Comparison of ENCODE assay signal across 10 cellular contexts in the genomic region with DNA sequence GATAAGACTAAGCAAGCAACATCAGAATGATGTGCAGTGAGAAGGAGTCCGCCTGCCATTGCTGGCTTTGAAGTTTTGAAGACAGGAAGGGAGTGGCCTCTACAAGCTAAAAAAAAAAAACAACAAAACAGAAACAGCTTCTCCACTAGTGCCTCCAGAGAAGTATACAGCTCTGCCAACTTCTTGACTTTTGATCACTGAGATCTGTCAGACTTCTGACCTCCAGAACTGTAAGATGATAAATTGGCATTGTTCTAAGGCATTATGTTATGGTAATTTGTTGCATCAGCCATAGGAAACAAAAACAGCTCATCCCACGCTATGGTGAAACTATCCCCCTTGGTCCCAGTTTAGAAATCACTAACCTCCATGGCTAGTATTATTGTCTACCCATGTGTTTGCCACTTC.
A peak's percentile ranks its signal among the peaks of the same experiment; 100 is the strongest.
DNase-seq lines count a peak whose midpoint lies in the region; ATAC-seq and TF ChIP-seq lines count a peak whose summit lies in the region.
"Had no signal": no experiment of that assay in that cellular context is flagged by ENCODE, and none has a peak within 500 bp of the region (broad histone marks: within the 10 kb centered on the region; RNA-seq: fewer than 3 reads in every experiment).

No MANE protein-coding gene starts in this region.

- DNase-seq in activated naive CD8-positive, alpha-beta T cell treated with anti-CD3 and anti-CD28 coated beads, Interleukin-2, amount 10 ng/mL, durations not matched to agents 7 days and 5 days, result no peak
- DNase-seq in activated naive CD8-positive, alpha-beta T cell treated with anti-CD3 and anti-CD28 coated beads for 36 hours, result no peak
- DNase-seq in cardiac fibroblast (ENCODE audit: low read depth in 2 of 2) (peak; percentile 45 to 70), upper lobe of right lung (no peak), MG63 (no peak), AG08395 (ENCODE audit: low spot score) (no peak)

- H3K27me3 ChIP-seq in upper lobe of right lung, result no peaks in the 10 kb centered on the region
- H3K27me3 ChIP-seq in MG63, result no peaks in the 10 kb centered on the region

- POLR2A ChIA-PET in activated naive CD8-positive, alpha-beta T cell treated with anti-CD3 and anti-CD28 coated beads, Interleukin-2, amount 10 ng/mL, durations not matched to agents 7 days and 5 days (lab: Charles Lee), result no interaction called here

- ATAC-seq in activated naive CD8-positive, alpha-beta T cell treated with anti-CD3 and anti-CD28 coated beads, Interleukin-2, amount 10 ng/mL, durations not matched to agents 7 days and 5 days (ENCODE audit: low read depth), result peak; percentile 61
- ATAC-seq in HG03432 (IDR thresholded peaks at IDR 0.05; ENCODE audit: unreplicated experiment), result peak; percentile 50
- peak; percentile 60 for ATAC-seq in upper lobe of right lung
- ATAC-seq in GM21423 (IDR thresholded peaks at IDR 0.05; ENCODE audit: unreplicated experiment), result no peak
- ATAC-seq: HepG2 had no signal

- peaks cover 10% of the 10 kb centered on the region for H3K4me1 Mint-ChIP-seq in activated naive CD8-positive, alpha-beta T cell treated with anti-CD3 and anti-CD28 coated beads, Interleukin-2, amount 10 ng/mL, durations not matched to agents 7 days and 5 days
- peaks cover 14% of the 10 kb centered on the region for H3K4me1 Mint-ChIP-seq in activated naive CD8-positive, alpha-beta T cell treated with anti-CD3 and anti-CD28 coated beads for 36 hours

- H3K4me3 ChIP-seq in cardiac fibroblast (replicated peaks in 1 of 2; ENCODE audit: low read depth in 2 of 2, low read length in 2 of 2), result no peak overlapping the region
- no peak overlapping the region for H3K4me3 ChIP-seq in upper lobe of right lung
- no peak overlapping the region for H3K4me3 ChIP-seq in MG63

- no peaks in the 10 kb centered on the region for H3K27me3 Mint-ChIP-seq in activated naive CD8-positive, alpha-beta T cell treated with anti-CD3 and anti-CD28 coated beads, Interleukin-2, amount 10 ng/mL, durations not matched to agents 7 days and 5 days
- H3K27me3 Mint-ChIP-seq in activated naive CD8-positive, alpha-beta T cell treated with anti-CD3 and anti-CD28 coated beads for 36 hours, result no peaks in the 10 kb centered on the region

- no peak overlapping the region for H3K27ac Mint-ChIP-seq in activated naive CD8-positive, alpha-beta T cell treated with anti-CD3 and anti-CD28 coated beads, Interleukin-2, amount 10 ng/mL, durations not matched to agents 7 days and 5 days
- no peak overlapping the region for H3K27ac Mint-ChIP-seq in activated naive CD8-positive, alpha-beta T cell treated with anti-CD3 and anti-CD28 coated beads for 36 hours

- H3K36me3 Mint-ChIP-seq in activated naive CD8-positive, alpha-beta T cell treated with anti-CD3 and anti-CD28 coated beads, Interleukin-2, amount 10 ng/mL, durations not matched to agents 7 days and 5 days, result no peaks in the 10 kb centered on the region
- peaks cover 5% of the 10 kb centered on the region for H3K36me3 Mint-ChIP-seq in activated naive CD8-positive, alpha-beta T cell treated with anti-CD3 and anti-CD28 coated beads for 36 hours

- no peaks in the 10 kb centered on the region for H3K4me1 ChIP-seq in upper lobe of right lung

- no peak overlapping the region for H3K27ac ChIP-seq in upper lobe of right lung

- H3K9me3 ChIP-seq in upper lobe of right lung (no peaks in the 10 kb centered on the region), MG63 (no peaks in the 10 kb centered on the region)

- intact Hi-C loops in upper lobe of right lung (cut with DNase I), result no loop called here

- H3K4me3 Mint-ChIP-seq in activated naive CD8-positive, alpha-beta T cell treated with anti-CD3 and anti-CD28 coated beads, Interleukin-2, amount 10 ng/mL, durations not matched to agents 7 days and 5 days, result no peak overlapping the region
- H3K4me3 Mint-ChIP-seq in activated naive CD8-positive, alpha-beta T cell treated with anti-CD3 and anti-CD28 coated beads for 36 hours, result no peak overlapping the region

- H3K9me3 Mint-ChIP-seq in activated naive CD8-positive, alpha-beta T cell treated with anti-CD3 and anti-CD28 coated beads, Interleukin-2, amount 10 ng/mL, durations not matched to agents 7 days and 5 days, result no peaks in the 10 kb centered on the region
- H3K9me3 Mint-ChIP-seq in activated naive CD8-positive, alpha-beta T cell treated with anti-CD3 and anti-CD28 coated beads for 36 hours, result peaks cover 1% of the 10 kb centered on the region
- H3K9me3 Mint-ChIP-seq: activated T-helper 2 cell treated with anti-CD3 and anti-CD28 coated beads, Interferon-gamma antibody, Interleukin-2, Interleukin-4, amounts not matched to agents 10 μg/mL and 5 μg/mL and 100 μg/mL, durations not matched to agents 14 hours and 24 hours and 36 hours had no signal

- H3K36me3 ChIP-seq in upper lobe of right lung (no peaks in the 10 kb centered on the region), MG63 (no peaks in the 10 kb centered on the region)

- TF ChIP-seq CTCF in cardiac fibroblast (IDR thresholded peaks at IDR 0.05; ENCODE audit: low read depth, low read length) (no peak), upper lobe of right lung (IDR thresholded peaks at IDR 0.05) (no peak)

Comparison
In these comparisons a context has a peak if more than half of its experiments do, and no peak if none do; other contexts are left out.
1. DNase-seq: peak in cardiac fibroblast (2 of 2); none in activated naive CD8-positive, alpha-beta T cell treated with anti-CD3 and anti-CD28 coated beads, Interleukin-2, amount 10 ng/mL, durations not matched to agents 7 days and 5 days (single experiment), activated naive CD8-positive, alpha-beta T cell treated with anti-CD3 and anti-CD28 coated beads for 36 hours (single experiment), upper lobe of right lung (single experiment), MG63 (single experiment) and AG08395 (single experiment).